8 cellular contexts compared by ENCODE assay signal in genomic region chr11:61967177-61967923, GRCh38. TPM values are rescaled to one million over a fixed set of nuclear protein-coding genes. Genes with fewer than 3 reads are reported as not detected.
A peak's percentile ranks its signal among the peaks of the same experiment; 100 is the strongest.
DNase-seq lines count a peak whose midpoint lies in the region; ATAC-seq and TF ChIP-seq lines count a peak whose summit lies in the region.

FTH1 (minus strand) TSS chr11:61967634; CDS start chr11:61967425, 209 bp downstream.

- no peak within 1 kb of the TSS for H2AFZ ChIP-seq in HCT116 (ENCODE audit: low read depth, low read length, poor library complexity, severe bottlenecking)

- peaks cover 41% of the 10 kb centered on the region for H3K79me2 ChIP-seq in HCT116 (ENCODE audit: insufficient read depth, low read length)

- H3K9me3 ChIP-seq in ES-I3 (ENCODE audit: control insufficient read depth, insufficient read depth, low read length), result no peaks in the 10 kb centered on the region
- H3K9me3 ChIP-seq in HCT116 (ENCODE audit: control insufficient read depth in 1 of 2, insufficient read depth in 1 of 2, low read depth in 1 of 2, low read length in 2 of 2), result no peaks in the 10 kb centered on the region

- POLR2A ChIA-PET in HCT116 (lab: Charles Lee), result interaction anchor here (0.6 to 10.2 kb wide), 28 partner anchors 9 to 179 kb away, joined by 3 to 86 read pairs (median 5); partner anchors contain the start of gene BEST1

- ATAC-seq in HCT116, result peak; percentile 73
- ATAC-seq in SK-N-SH treated with all-trans-retinoic acid at 6 μM for 48 hours, result peak; percentile 77
- peak; percentile 56 for ATAC-seq in omental fat pad (ENCODE audit: low FRiP score)

- peak within 1 kb of the TSS; percentile 96 for H3K27ac ChIP-seq in HCT116 (ENCODE audit: low read depth, low read length)
- peak within 1 kb of the TSS; percentile 100 for H3K27ac ChIP-seq in temporal lobe (ENCODE audit: low read depth, low read length)

- peak within 1 kb of the TSS; percentile 96 for H3K4me2 ChIP-seq in HCT116 (ENCODE audit: low read length)

- H4K20me1 ChIP-seq in HCT116 (ENCODE audit: insufficient read depth), result peaks cover 21% of the 10 kb centered on the region; the same call in 1 of the 2 replicates

- H3K27me3 ChIP-seq in HCT116 (ENCODE audit: insufficient read depth, low read length), result no peaks in the 10 kb centered on the region

- H3K36me3 ChIP-seq in ES-I3 (ENCODE audit: insufficient read depth, low read length), result peaks cover 24% of the 10 kb centered on the region
- peaks cover 6 to 37% of the 10 kb centered on the region in 2 experiments for H3K36me3 ChIP-seq in HCT116 (ENCODE audit: control insufficient read depth in 1 of 2, insufficient read depth in 2 of 2, low read length in 2 of 2)

- no peaks in the 10 kb centered on the region for H3K9me2 ChIP-seq in HCT116 (ENCODE audit: insufficient read depth)

- CTCF ChIA-PET in HCT116 (lab: Charles Lee), result interaction anchor here (0.8 to 2.2 kb wide), 2 partner anchors 87 to 114 kb away, joined by 4 to 8 read pairs; no protein-coding TSS in a partner anchor

- TF ChIP-seq RAD21 in HCT116 (IDR thresholded peaks at IDR 0.05; ENCODE audit: low read depth), result no peak

- no TSS peak for BruUV-seq in HCT116 (replicated peaks; lab: Mats Ljungman, UMichigan)

- intact Hi-C loops in HCT116 (cut with micrococcal nuclease), result loop anchor here (1.0 kb wide), 1 partner anchor 87 kb away; no protein-coding TSS in a partner anchor

- H3K4me1 ChIP-seq in ES-I3 (ENCODE audit: insufficient read depth, low read length) (peaks cover 23% of the 10 kb centered on the region), HCT116 (ENCODE audit: control insufficient read depth in 1 of 2, insufficient read depth in 2 of 2, low read length in 2 of 2) (peaks cover 40 to 78% of the 10 kb centered on the region in 2 experiments)

- H3K9ac ChIP-seq in ES-I3 (ENCODE audit: low read depth, low read length) (peak within 1 kb of the TSS; percentile 99), HCT116 (ENCODE audit: low read length) (peak within 1 kb of the TSS; percentile 97)

- DNase-seq in HCT116 (ENCODE audit: low read depth, low spot score) (peak; percentile 71), MV-4-11 (lab: John Stamatoyannopoulos, UW) (peak; percentile 85), globus pallidus (ENCODE audit: low spot score) (peak; percentile 93), omental fat pad (ENCODE audit: low spot score) (peak; percentile 85)
- peak; percentile 85 for DNase-seq in activated naive CD4-positive, alpha-beta T cell treated with anti-CD3 and anti-CD28 coated beads, Interleukin-2, amount 50 U/mL, for 16 hours

- RAD21 ChIA-PET in HCT116 (lab: Charles Lee; ENCODE audit: low non-redundant PET in 1 of 2, low total read pairs in 2 of 2, uncharacterized antibody in 2 of 2, unreplicated experiment in 2 of 2), result no interaction called here

- TF ChIP-seq CTCF in HCT116 (IDR thresholded peaks at IDR 0.05 in 2 of 3, conservative IDR thresholded peaks at IDR 0.05 in 1 of 3; ENCODE audit: borderline replicate concordance in 1 of 3, insufficient read depth in 1 of 3, low read depth in 2 of 3, low read length in 2 of 3) (no peak), omental fat pad (IDR thresholded peaks at IDR 0.05) (peak in 1 of 3 donors; percentile 25)

- peak within 1 kb of the TSS; percentile 73 to 99 for H3K4me3 ChIP-seq in HCT116 (replicated peaks in 1 of 2; ENCODE audit: low read depth in 1 of 2, low read length in 2 of 2)

- peak; percentile 84 for TF ChIP-seq POLR2A in HCT116 (IDR thresholded peaks at IDR 0.05; ENCODE audit: borderline replicate concordance, extremely low read depth, insufficient read depth, insufficient read length)

TF ChIP-seq in HCT116, 20 proteins besides CTCF, POLR2A, EP300 and RAD21 (continues in another document):
- no peak for TF ChIP-seq ATF3 (IDR thresholded peaks at IDR 0.05)
- no peak for TF ChIP-seq SP1 (IDR thresholded peaks at IDR 0.05; ENCODE audit: low read depth)
- TF ChIP-seq CEBPB (IDR thresholded peaks at IDR 0.05; ENCODE audit: low read depth), result no peak
- TF ChIP-seq EZH2 (IDR thresholded peaks at IDR 0.05), result no peak
- no peak for TF ChIP-seq JUND (IDR thresholded peaks at IDR 0.05)
- no peak for TF ChIP-seq TCF7L2 (IDR thresholded peaks at IDR 0.05; ENCODE audit: borderline replicate concordance, extremely low read depth, insufficient read depth, insufficient read length)
- TF ChIP-seq YY1 (IDR thresholded peaks at IDR 0.05; ENCODE audit: extremely low read depth, insufficient replicate concordance, low read depth, low read length), result peak; percentile 38
- TF ChIP-seq MAX (IDR thresholded peaks at IDR 0.05), result no peak
- no peak for TF ChIP-seq EZH2phosphoT487 (IDR thresholded peaks at IDR 0.05; ENCODE audit: borderline replicate concordance)
- peak; percentile 49; the same call in 1 of the 2 replicates for TF ChIP-seq ZFX (IDR thresholded peaks at IDR 0.05)
- no peak for TF ChIP-seq EGR1 (IDR thresholded peaks at IDR 0.05; ENCODE audit: low read depth)
- peak; percentile 94 for TF ChIP-seq POLR2AphosphoS5 (IDR thresholded peaks at IDR 0.05; ENCODE audit: low read depth, low read length)
- no peak for TF ChIP-seq ELF1 (IDR thresholded peaks at IDR 0.05; ENCODE audit: borderline replicate concordance, low read depth)

TF ChIP-seq in SK-N-SH treated with all-trans-retinoic acid at 6 μM for 48 hours, 23 proteins besides CTCF, POLR2A, EP300 and RAD21:
- TF ChIP-seq GLIS3 (CRISPR knock-in tag; IDR thresholded peaks at IDR 0.05) (no peak; the same call in 1 of the 2 replicates), ESRRG (CRISPR knock-in tag; IDR thresholded peaks at IDR 0.05) (0 out of 2 replicates have a peak, but pooled peaks have one; percentile 66), CSDC2 (CRISPR knock-in tag; IDR thresholded peaks at IDR 0.05) (no peak)

RNA-seq across cellular contexts. Expression of gene FTH1, which starts in this region (rescaled TPM):
- total RNA-seq in HCT116 (2021; ENCODE audit: unreplicated experiment) (3,345 TPM), omental fat pad (1,000 to 10,000 TPM; 3,477 to 7,075 (median 4,643) TPM), temporal lobe (649 TPM)
- 4,227 and 4,920 TPM in 2 replicates for polyA plus RNA-seq in HCT116 (2012)

Comparison
In these comparisons a context has a peak if more than half of its experiments do, and no peak if none do; other contexts are left out.
1. Peak in every context shown above with its lines: DNase-seq, ATAC-seq, H3K4me3 ChIP-seq and H3K27ac ChIP-seq.